16 cellular contexts compared by ENCODE assay signal in genomic region chr12:53506450-53506785, GRCh38. TPM values are rescaled to one million over a fixed set of nuclear protein-coding genes. Genes with fewer than 3 reads are reported as not detected.
"Had no signal": no experiment of that assay in that cellular context is flagged by ENCODE, and none has a peak within 500 bp of the region (broad histone marks: within the 10 kb centered on the region; RNA-seq: fewer than 3 reads in every experiment).

No MANE protein-coding gene starts in this region.

- H3K36me3 ChIP-seq: ovary had no signal

- DNase-seq: activated CD4-positive, alpha-beta memory T cell treated with anti-CD3 and anti-CD28 coated beads for 36 hours; activated gamma-delta T cell treated with Interleukin-2 at 50 U/mL for 16 hours; activated naive CD8-positive, alpha-beta T cell treated with anti-CD3 and anti-CD28 coated beads for 36 hours; activated T-cell treated with anti-CD3 and anti-CD28 coated beads, Interleukin-2, amount 50 U/mL, for 4 hours; central memory CD4-positive, alpha-beta T cell; effector memory CD4-positive, alpha-beta T cell; immature natural killer cell; mucosa of descending colon; nephron progenitor cell; stimulated activated CD4-positive, alpha-beta T cell treated with anti-CD3 and anti-CD28 coated beads, Interleukin-4, amount 100 ng/mL, for 1 hour; stimulated activated naive CD8-positive, alpha-beta T cell treated with anti-CD3 and anti-CD28 coated beads, Interleukin-15, amount 100 ng/mL, for 72 hours had no signal

- H3K4me3 ChIP-seq: mucosa of descending colon, ovary, sigmoid colon had no signal

- H3K9me3 ChIP-seq: mucosa of descending colon, ovary, sigmoid colon had no signal

- ATAC-seq: activated T-cell treated with anti-CD3 and anti-CD28 coated beads, Interleukin-2, amount 50 U/mL, for 4 hours; mucosa of descending colon; stimulated activated naive CD8-positive, alpha-beta T cell treated with anti-CD3 and anti-CD28 coated beads, Interleukin-15, amount 100 ng/mL, for 72 hours had no signal

- H3K27me3 ChIP-seq: ovary, sigmoid colon had no signal

- H3K27ac ChIP-seq: epithelial cell of prostate, ovary had no signal

RNA-seq across cellular contexts. Expression of gene NPFF, which starts 0.9 kb away (rescaled TPM):
- total RNA-seq: activated naive CD8-positive, alpha-beta T cell treated with anti-CD3 and anti-CD28 coated beads for 36 hours; activated T-cell treated with anti-CD3 and anti-CD28 coated beads, Interleukin-2, amount 50 U/mL, for 4 hours; lung microvascular endothelial cell; mucosa of descending colon; sigmoid colon; T-helper 2 cell treated with Interferon-gamma antibody and Interleukin-4, amounts not matched to agents 100 ng/mL and 5 ng/mL, for 36 hours had no signal
- polyA plus RNA-seq: immature natural killer cell, ovary, sigmoid colon had no signal
